In the genomic region with DNA sequence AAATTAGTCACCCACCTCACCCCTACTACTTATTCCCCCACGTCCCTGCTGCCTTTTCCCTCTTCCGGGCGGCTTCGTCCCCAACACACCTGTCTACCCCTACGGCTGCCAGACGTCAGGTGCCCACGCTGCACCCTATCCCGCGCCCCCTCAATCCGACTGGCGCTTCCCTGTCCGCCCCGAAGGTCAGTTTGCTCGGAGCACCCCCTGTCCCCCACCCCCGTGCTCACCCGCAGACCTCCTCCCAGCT, we compare ENCODE assay signal across 8 cellular contexts. TPM values are rescaled to one million over a fixed set of nuclear protein-coding genes. Genes with fewer than 3 reads are reported as not detected.
A peak's percentile ranks its signal among the peaks of the same experiment; 100 is the strongest.
DNase-seq lines count a peak whose midpoint lies in the region; ATAC-seq and TF ChIP-seq lines count a peak whose summit lies in the region.

No MANE protein-coding gene starts in this region.

- in situ Hi-C loops in KBM-7 (cut with MboI; ENCODE audit: low pct_unique_long_range_greater_than_20kb, low sequenced_read_pairs) = no loop called here

- peak overlapping the region; percentile 2; the same call in 1 of the 2 replicates for H3K4me3 ChIP-seq in GM12864 (ENCODE audit: low read depth, low read length)
- H3K4me3 ChIP-seq in stomach smooth muscle (ENCODE audit: low read length in 2 of 2) = peak overlapping the region; percentile 59 to 73

- peaks cover 0 to 9% of the 10 kb centered on the region in 2 donors for H3K27me3 ChIP-seq in stomach smooth muscle (ENCODE audit: control insufficient read depth in 1 of 2, insufficient read depth in 2 of 2, low read length in 2 of 2)

- H3K9me3 Mint-ChIP-seq in immature natural killer cell = no peaks in the 10 kb centered on the region

- peak overlapping the region in 2 of 6 donors; percentile 6 to 35 for H3K27ac Mint-ChIP-seq in immature natural killer cell

- H3K27me3 Mint-ChIP-seq in immature natural killer cell (ENCODE audit: low read depth in 3 of 3) = peaks cover 5 to 9% (median 8%) of the 10 kb centered on the region in 3 donors

- DNase-seq in GM12864 (ENCODE audit: low read depth) (no peak), activated gamma-delta T cell (lab: John Stamatoyannopoulos, UW) (peak; percentile 28), immature natural killer cell (no peak), SKM-1 (lab: John Stamatoyannopoulos, UW; ENCODE audit: unreplicated experiment) (no peak), KBM-7 (no peak), NCI-H774 (lab: John Stamatoyannopoulos, UW) (no peak)

- peaks cover 18 to 28% of the 10 kb centered on the region in 2 donors for H3K4me1 Mint-ChIP-seq in immature natural killer cell

- TF ChIP-seq CTCF in GM12864 (IDR thresholded peaks at IDR 0.05; ENCODE audit: low read depth, low read length, missing control alignments) = no peak

- no peaks in the 10 kb centered on the region for H3K36me3 Mint-ChIP-seq in immature natural killer cell

- no peaks in the 10 kb centered on the region for H3K9me3 ChIP-seq in stomach smooth muscle (ENCODE audit: control insufficient read depth in 2 of 2, low read length in 2 of 2)

- H3K4me1 ChIP-seq in stomach smooth muscle (ENCODE audit: control insufficient read depth, insufficient read depth, low read length) = peaks cover 7% of the 10 kb centered on the region

- no peak overlapping the region for H3K27ac ChIP-seq in stomach smooth muscle (ENCODE audit: low read length)

- ATAC-seq in HG02759 (IDR thresholded peaks at IDR 0.05; ENCODE audit: unreplicated experiment) = peak; percentile 4

- peak overlapping the region; percentile 73 to 85 (median 80) for H3K4me3 Mint-ChIP-seq in immature natural killer cell

- no peaks in the 10 kb centered on the region for H3K36me3 ChIP-seq in stomach smooth muscle (ENCODE audit: control insufficient read depth in 2 of 2, insufficient read depth in 2 of 2, low read length in 2 of 2)

- no peak overlapping the region for H3K9ac ChIP-seq in stomach smooth muscle (ENCODE audit: low read length in 2 of 2)

RNA-seq across cellular contexts. Expression of a gene that starts 0.5 kb away (rescaled TPM):
- polyA plus RNA-seq in immature natural killer cell = not detected
